ENCODE assay signal across 18 cellular contexts in genomic region chr21:38680401-38680800, GRCh38.
DNase-seq lines count a peak whose midpoint lies in the region; ATAC-seq, FAIRE-seq and TF ChIP-seq lines count a peak whose summit lies in the region.
"Had no signal": no experiment of that assay in that cellular context is flagged by ENCODE, and none has a peak within 500 bp of the region (broad histone marks: within the 10 kb centered on the region; RNA-seq: fewer than 3 reads in every experiment).

No MANE protein-coding gene starts in this region.

- H3K36me3 ChIP-seq in K562 (ENCODE audit: control insufficient read depth, insufficient read depth, low read length): no peaks in the 10 kb centered on the region

- H3K36me3 Mint-ChIP-seq in nephron (ENCODE audit: low read depth): no peaks in the 10 kb centered on the region

- ATAC-seq in K562 (no peak), HG02970 (IDR thresholded peaks at IDR 0.05; ENCODE audit: low FRiP score, unreplicated experiment) (no peak)
- ATAC-seq: A549 had no signal

- no peak overlapping the region for H3K27ac ChIP-seq in K562 (ENCODE audit: extremely low read depth, low read depth, low read length)
- H3K27ac ChIP-seq: A549 had no signal

- TF ChIP-seq CTCF in K562 (IDR thresholded peaks at IDR 0.05 in 2 of 3, conservative IDR thresholded peaks at IDR 0.05 in 1 of 3; ENCODE audit: insufficient read depth in 2 of 3, low read depth in 1 of 3, low read length in 3 of 3) (no peak), nephron (IDR thresholded peaks at IDR 0.05; ENCODE audit: unreplicated experiment in 3 of 3) (no peak)

- no TSS peak for BruUV-seq in K562 (replicated peaks; lab: Mats Ljungman, UMichigan)

- no peaks in the 10 kb centered on the region for H4K20me1 ChIP-seq in K562 (replicated peaks; ENCODE audit: control insufficient read depth, insufficient read depth, low read length)

- TF ChIP-seq POLR2A in K562 (conservative IDR thresholded peaks at IDR 0.05): no peak

- POLR2A ChIA-PET in K562 (lab: Yijun Ruan, JAX): no interaction called here

- H3K4me1 Mint-ChIP-seq in nephron: peaks cover 40% of the 10 kb centered on the region

- no peak overlapping the region for H3K4me3 ChIP-seq in K562
- H3K4me3 ChIP-seq: A549 had no signal

- DNase-seq in CD1c-positive myeloid dendritic cell (ENCODE audit: extremely low spot score) (peak; percentile 67), M059J (ENCODE audit: low read depth) (peak; percentile 30), K562 (ENCODE audit: extremely low read depth in 1 of 4, low spot score in 3 of 4) (no peak), putamen (ENCODE audit: low spot score) (no peak), COR-L47 (lab: John Stamatoyannopoulos, UW) (no peak)
- DNase-seq in activated CD4-positive, CD25-positive, alpha-beta regulatory T cell (lab: John Stamatoyannopoulos, UW): no peak
- DNase-seq: DMS79 treated with DMSO at 0.1 percent for 48 hours; GOT3; HFFc6; KG1; NCI-H1092 treated with DMSO at 0.1 percent for 48 hours; NCI-H187; NCI-H2171 treated with DMSO at 0.1 percent for 48 hours; NK-92 treated with Interleukin-12 subunit alpha and Interleukin-12 subunit beta, amount 100 ng/mL, for 24 hours had no signal

- H2AFZ ChIP-seq in K562 (ENCODE audit: low read depth, low read length): no peak overlapping the region

- no peaks in the 10 kb centered on the region for H3K4me1 ChIP-seq in K562 (replicated peaks in 1 of 2; ENCODE audit: control insufficient read depth in 2 of 2, insufficient read depth in 2 of 2, low read length in 2 of 2)
- H3K4me1 ChIP-seq: A549 had no signal

- no peaks in the 10 kb centered on the region for H3K9me1 ChIP-seq in K562 (ENCODE audit: control insufficient read depth, insufficient read depth, low read length)

- intact Hi-C loops in K562 (cut with micrococcal nuclease): no loop called here

- no peak for TF ChIP-seq RAD21 in K562 (CRISPR knock-in tag; conservative IDR thresholded peaks at IDR 0.05 in 1 of 2, IDR thresholded peaks at IDR 0.05 in 1 of 2)

- no peaks in the 10 kb centered on the region for H3K9me3 ChIP-seq in K562 (replicated peaks; ENCODE audit: control insufficient read depth, insufficient read depth, low read depth, low read length)
- H3K9me3 ChIP-seq: A549 had no signal

- no peaks in the 10 kb centered on the region for H3K79me2 ChIP-seq in K562 (ENCODE audit: control insufficient read depth, insufficient read depth, low read length)

- FAIRE-seq in K562 (lab: Jason Lieb, UNC): no peak
- FAIRE-seq: A549, D721Med had no signal

- H3K27me3 ChIP-seq in K562 (ENCODE audit: control insufficient read depth in 2 of 2, insufficient read depth in 2 of 2, low read length in 2 of 2): peaks cover 9 to 35% of the 10 kb centered on the region in 2 experiments; a peak in 3 of 5 replicates

- H3K9me3 Mint-ChIP-seq in nephron: peaks cover 2% of the 10 kb centered on the region
- H3K9me3 Mint-ChIP-seq: HFFc6 had no signal

- WGBS in K562 (ENCODE audit: insufficient coverage, low coverage, missing lambda C conversion rate): 3% methylated on average over 3 of the region's 3 CpGs

- in situ Hi-C loops in K562 (cut with MboI): no loop called here

- CTCF ChIA-PET in K562 (lab: Yijun Ruan, JAX; ENCODE audit: low intra/inter-chr PET ratio): interaction anchor here (0.8 kb wide), 1 partner anchor 124 kb away, joined by 3 read pairs; no protein-coding TSS in a partner anchor

- no peak overlapping the region for H3K9ac ChIP-seq in K562 (ENCODE audit: insufficient read depth in 1 of 2, low read depth in 2 of 2, low read length in 2 of 2)

- H3K4me3 Mint-ChIP-seq in nephron: no peak overlapping the region

- no peak overlapping the region for H3K4me2 ChIP-seq in K562 (ENCODE audit: insufficient read depth, low read length)
- H3K4me2 ChIP-seq: A549 had no signal

- H3K27me3 Mint-ChIP-seq in nephron (ENCODE audit: low read depth): peaks cover 29% of the 10 kb centered on the region

- peak overlapping the region in 2 of 3 experiments; percentile 44 to 58 for H3K27ac Mint-ChIP-seq in nephron
- H3K27ac Mint-ChIP-seq: HFFc6 had no signal

- no peak for TF ChIP-seq EP300 in K562 (IDR thresholded peaks at IDR 0.05; ENCODE audit: low read length)

TF ChIP-seq in K562, 482 proteins besides CTCF, POLR2A, EP300 and RAD21:
- TF ChIP-seq ATF3 (IDR thresholded peaks at IDR 0.05) (peak; percentile 21; the same call in 1 of the 2 replicates), ATF3 (CRISPR knock-in tag; conservative IDR thresholded peaks at IDR 0.05) (no peak), NR2C2 (CRISPR knock-in tag; IDR thresholded peaks at IDR 0.05) (no peak), NR2C2 (tag; IDR thresholded peaks at IDR 0.05) (no peak), DDX20 (tag; IDR thresholded peaks at IDR 0.05; ENCODE audit: low read depth) (no peak)

Comparison
In these comparisons a context has a peak if more than half of its experiments do, and no peak if none do; other contexts are left out.
1. DNase-seq: peak in CD1c-positive myeloid dendritic cell (single experiment) and M059J (single experiment); none in K562 (0 of 4), putamen (single experiment), COR-L47 (single experiment) and activated CD4-positive, CD25-positive, alpha-beta regulatory T cell (0 of 4).